ENCODE assay signal across 19 cellular contexts in genomic region chr6:30043744-30044143, GRCh38. TPM values are rescaled to one million over a fixed set of nuclear protein-coding genes. Genes with fewer than 3 reads are reported as not detected.
DNase-seq lines count a peak whose midpoint lies in the region; ATAC-seq and TF ChIP-seq lines count a peak whose summit lies in the region.
"Had no signal": no experiment of that assay in that cellular context is flagged by ENCODE, and none has a peak within 500 bp of the region (broad histone marks: within the 10 kb centered on the region; RNA-seq: fewer than 3 reads in every experiment).

No MANE protein-coding gene starts in this region.

- H3K4me1 ChIP-seq in GM23248 (ENCODE audit: insufficient read depth) (peaks cover 15% of the 10 kb centered on the region), Karpas-422 (ENCODE audit: low read length) (no peaks in the 10 kb centered on the region)

- no peak for ATAC-seq in WTC11
- ATAC-seq in stimulated activated effector memory CD8-positive, alpha-beta T cell treated with anti-CD3 and anti-CD28 coated beads, Interleukin-12 subunit alpha, Interleukin-12 subunit beta, amount 100 ng/mL, for 72 hours = no peak
- ATAC-seq: GM23338, HCT116 had no signal

- H3F3A ChIP-seq in GM23248 (ENCODE audit: insufficient read depth) = peaks cover 16% of the 10 kb centered on the region

- H3K4me3 ChIP-seq in GM23248 = no peak overlapping the region
- no peak overlapping the region for H3K4me3 ChIP-seq in Karpas-422 (ENCODE audit: low read length)
- H3K4me3 ChIP-seq: GM23338 had no signal

- H3K27me3 ChIP-seq in GM23248 (replicated peaks; ENCODE audit: insufficient read depth) = no peaks in the 10 kb centered on the region
- no peaks in the 10 kb centered on the region for H3K27me3 ChIP-seq in Karpas-422 (ENCODE audit: low read length)

- H3K27ac Mint-ChIP-seq in WTC11 = no peak overlapping the region
- peak overlapping the region; percentile 35 for H3K27ac Mint-ChIP-seq in stimulated activated effector memory CD8-positive, alpha-beta T cell treated with anti-CD3 and anti-CD28 coated beads, Interleukin-12 subunit alpha, Interleukin-12 subunit beta, amount 100 ng/mL, for 72 hours
- H3K27ac Mint-ChIP-seq: GM23338, H9 had no signal

- no peaks in the 10 kb centered on the region for H3K4me1 Mint-ChIP-seq in WTC11
- H3K4me1 Mint-ChIP-seq in stimulated activated effector memory CD8-positive, alpha-beta T cell treated with anti-CD3 and anti-CD28 coated beads, Interleukin-12 subunit alpha, Interleukin-12 subunit beta, amount 100 ng/mL, for 72 hours = peaks cover 16% of the 10 kb centered on the region
- H3K4me1 Mint-ChIP-seq: GM23338, H9 had no signal

- H3K4me2 ChIP-seq in GM23248 (ENCODE audit: unreplicated experiment) (no peak overlapping the region), Karpas-422 (ENCODE audit: low read depth, low read length, poor library complexity, severe bottlenecking) (no peak overlapping the region)
- H3K4me2 ChIP-seq: GM23338 had no signal

- DNase-seq in GM23248 (no peak), Karpas-422 (peak; percentile 6), WTC11 (ENCODE audit: low spot score) (no peak), NCI-H446 (lab: John Stamatoyannopoulos, UW) (no peak), DMS79 treated with DMSO at 0.1 percent for 48 hours (lab: John Stamatoyannopoulos, UW) (no peak)
- no peak for DNase-seq in stimulated activated effector memory CD8-positive, alpha-beta T cell treated with anti-CD3 and anti-CD28 coated beads, Interleukin-12 subunit alpha, Interleukin-12 subunit beta, amount 100 ng/mL, for 72 hours (ENCODE audit: low spot score in 2 of 2)
- DNase-seq in activated CD4-positive, alpha-beta T cell treated with anti-CD3 and anti-CD28 coated beads for 48 hours = no peak
- DNase-seq: C1 segment of cervical spinal cord; Calu3; CD4-positive, alpha-beta memory T cell; COR-L47; DND-41; H9 had no signal

- 95 to 96% methylated on average over 2 of the region's 2 CpGs for WGBS in GM23248 (ENCODE audit: low coverage in 1 of 2, low lambda C conversion rate in 2 of 2, missing lambda C conversion rate in 2 of 2), 2 experiments

- no peak overlapping the region for H3K27ac ChIP-seq in GM23248
- no peak overlapping the region for H3K27ac ChIP-seq in Karpas-422 (ENCODE audit: low read length)

- H3K4me3 Mint-ChIP-seq in WTC11 = no peak overlapping the region
- no peak overlapping the region for H3K4me3 Mint-ChIP-seq in stimulated activated effector memory CD8-positive, alpha-beta T cell treated with anti-CD3 and anti-CD28 coated beads, Interleukin-12 subunit alpha, Interleukin-12 subunit beta, amount 100 ng/mL, for 72 hours
- H3K4me3 Mint-ChIP-seq: CD4-positive, alpha-beta memory T cell; GM23338; H9 had no signal

- H3K9ac ChIP-seq in GM23248 (0 out of 2 replicates have a peak overlapping the region, but pooled peaks have one; percentile 27), Karpas-422 (ENCODE audit: low read length) (no peak overlapping the region)

- POLR2A ChIA-PET in WTC11 (lab: Charles Lee) = no interaction called here

- no peaks in the 10 kb centered on the region for H3K36me3 Mint-ChIP-seq in WTC11
- H3K36me3 Mint-ChIP-seq in stimulated activated effector memory CD8-positive, alpha-beta T cell treated with anti-CD3 and anti-CD28 coated beads, Interleukin-12 subunit alpha, Interleukin-12 subunit beta, amount 100 ng/mL, for 72 hours = no peaks in the 10 kb centered on the region

- H3K27me3 Mint-ChIP-seq in WTC11 (ENCODE audit: low read depth) = no peaks in the 10 kb centered on the region
- H3K27me3 Mint-ChIP-seq: CD4-positive, alpha-beta memory T cell had no signal

- no peaks in the 10 kb centered on the region for H3K9me2 ChIP-seq in GM23248 (ENCODE audit: insufficient read depth)
- H3K9me2 ChIP-seq in Karpas-422 (replicated peaks; ENCODE audit: insufficient read depth, low read length) = no peaks in the 10 kb centered on the region

- CTCF ChIA-PET in WTC11 (lab: Charles Lee) = no interaction called here

- H3K79me2 ChIP-seq in GM23248 (ENCODE audit: insufficient read depth) (no peaks in the 10 kb centered on the region), Karpas-422 (ENCODE audit: low read length) (peaks cover 23% of the 10 kb centered on the region)

- in situ Hi-C loops in GM23248 (cut with MboI) = no loop called here

- H3K9me3 ChIP-seq in GM23248 (ENCODE audit: low read depth) (no peaks in the 10 kb centered on the region), Karpas-422 (ENCODE audit: low read length) (no peaks in the 10 kb centered on the region)

- H3K36me3 ChIP-seq in GM23248 (ENCODE audit: low read depth) (no peaks in the 10 kb centered on the region), Karpas-422 (ENCODE audit: insufficient read depth, low read length) (no peaks in the 10 kb centered on the region)

- H3K9me3 Mint-ChIP-seq in WTC11 = no peaks in the 10 kb centered on the region
- no peaks in the 10 kb centered on the region for H3K9me3 Mint-ChIP-seq in stimulated activated effector memory CD8-positive, alpha-beta T cell treated with anti-CD3 and anti-CD28 coated beads, Interleukin-12 subunit alpha, Interleukin-12 subunit beta, amount 100 ng/mL, for 72 hours
- H3K9me3 Mint-ChIP-seq: CD4-positive, alpha-beta memory T cell; GM23338; H9 had no signal

- TF ChIP-seq CTCF in WTC11 (IDR thresholded peaks at IDR 0.05) = no peak

- no peak overlapping the region for H2AFZ ChIP-seq in GM23248
- H2AFZ ChIP-seq in Karpas-422 (ENCODE audit: low read length) = no peak overlapping the region
- H2AFZ ChIP-seq: GM23338 had no signal

- H4K20me1 ChIP-seq in GM23248 (ENCODE audit: insufficient read depth) = no peaks in the 10 kb centered on the region
- H4K20me1 ChIP-seq in Karpas-422 (ENCODE audit: insufficient read depth, low read depth, low read length) = no peaks in the 10 kb centered on the region

TF ChIP-seq in WTC11, 78 proteins besides CTCF, POLR2A, EP300 and RAD21:
- TF ChIP-seq RORB (CRISPR knock-in tag; IDR thresholded peaks at IDR 0.05) = no peak
- TF ChIP-seq GABPB1 (CRISPR knock-in tag; IDR thresholded peaks at IDR 0.05) = 0 out of 2 replicates have a peak, but pooled peaks have one; percentile 30
TF ChIP-seq in WTC11: peak in this region for 1.

RNA-seq across cellular contexts. Expression of gene POLR1H, which starts 17.3 kb away (rescaled TPM):
- total RNA-seq in GM23248 (2014; rRNA removed; shearing (Covaris generic)) = 19.2 and 21.9 TPM in 2 replicates
- 31.7 and 32.1 TPM in 2 replicates for polyA plus RNA-seq in GM23248 (2016; fragmentation: Nextera tagmentation; extraction: Ambion mirVana)
- total RNA-seq in Karpas-422 (2014; rRNA removed; shearing (Covaris generic); ENCODE audit: low replicate concordance) = 64.3 and 85.1 TPM in 2 replicates
- total RNA-seq in WTC11 (2021) = 37.7 to 39.6 TPM (median 38.8 TPM) in 3 replicates

RNA-seq across cellular contexts. Expression of gene PPP1R11, which starts 23.3 kb away (rescaled TPM):
- 40.2 and 44.1 TPM in 2 replicates for total RNA-seq in GM23248 (2014; rRNA removed; shearing (Covaris generic))
- polyA plus RNA-seq in GM23248 (2016; fragmentation: Nextera tagmentation; extraction: Ambion mirVana) = 77.5 and 83.1 TPM in 2 replicates
- total RNA-seq in Karpas-422 (2014; rRNA removed; shearing (Covaris generic); ENCODE audit: low replicate concordance) = 26.6 and 31.5 TPM in 2 replicates
- 25.0 to 28.4 TPM (median 27.7 TPM) in 3 replicates for total RNA-seq in WTC11 (2021)

RNA-seq across cellular contexts. Expression of gene RNF39, which starts 31.8 kb away (rescaled TPM):
- not detected in 2 replicates for total RNA-seq in GM23248 (2014; rRNA removed; shearing (Covaris generic))
- 0.21 and 0.30 TPM in 2 replicates for polyA plus RNA-seq in GM23248 (2016; fragmentation: Nextera tagmentation; extraction: Ambion mirVana)
- total RNA-seq in Karpas-422 (2014; rRNA removed; shearing (Covaris generic); ENCODE audit: low replicate concordance) = not detected in 2 replicates
- total RNA-seq in WTC11 (2021) = 4.2 to 5.1 TPM (median 4.5 TPM) in 3 replicates
- total RNA-seq: A172; A673; CD4-positive, alpha-beta memory T cell; H4 had no signal
- polyA plus RNA-seq: BJ had no signal
